9 cellular contexts compared by ENCODE assay signal in the genomic region with DNA sequence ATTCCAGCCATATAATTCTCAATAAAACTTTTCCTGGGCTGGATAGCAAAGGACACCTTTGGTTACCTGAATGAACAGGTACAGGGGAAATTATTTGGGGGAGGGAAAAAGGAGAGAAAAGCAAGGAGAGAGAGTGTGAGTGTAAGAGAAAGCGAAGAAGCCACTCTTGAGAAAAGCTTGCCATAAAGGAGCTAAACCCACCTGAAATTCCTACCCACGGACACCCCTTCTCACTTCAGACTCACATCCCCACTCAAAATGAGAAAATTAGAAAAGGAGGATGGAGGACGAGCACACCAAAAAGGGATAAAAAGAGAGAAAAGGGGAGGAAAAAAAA. TPM values are rescaled to one million over a fixed set of nuclear protein-coding genes. Genes with fewer than 3 reads are reported as not detected.
DNase-seq lines count a peak whose midpoint lies in the region; ATAC-seq and TF ChIP-seq lines count a peak whose summit lies in the region.
"Had no signal": no experiment of that assay in that cellular context is flagged by ENCODE, and none has a peak within 500 bp of the region (broad histone marks: within the 10 kb centered on the region; RNA-seq: fewer than 3 reads in every experiment).

No MANE protein-coding gene starts in this region.

- no peak for ATAC-seq in GM18907 (IDR thresholded peaks at IDR 0.05; ENCODE audit: unreplicated experiment)
- ATAC-seq in GM21786 (IDR thresholded peaks at IDR 0.05; ENCODE audit: unreplicated experiment): no peak
- ATAC-seq in GM18502 (IDR thresholded peaks at IDR 0.05; ENCODE audit: poor library complexity, unreplicated experiment): no peak
- ATAC-seq: activated CD4-positive, CD25-positive, alpha-beta regulatory T cell treated with anti-CD3 and anti-CD28 coated beads, Interleukin-2, amount 50 U/mL, for 24 hours had no signal

- TF ChIP-seq CTCF in GM12865 (IDR thresholded peaks at IDR 0.05; ENCODE audit: insufficient read depth, low read depth, low read length, missing control alignments) (no peak), WI38 (IDR thresholded peaks at IDR 0.05; ENCODE audit: low read depth, low read length) (no peak), smooth muscle cell (IDR thresholded peaks at IDR 0.05; ENCODE audit: borderline replicate concordance, insufficient read depth, poor library complexity, severe bottlenecking) (no peak)

- 0% methylated on average over 3 of the region's 3 CpGs for WGBS in smooth muscle cell (ENCODE audit: low lambda C conversion rate)

- peak overlapping the region; percentile 40; the same call in 1 of the 2 replicates for H3K9ac ChIP-seq in iPS-20b (ENCODE audit: low read depth, low read length)
- H3K9ac ChIP-seq in smooth muscle cell (ENCODE audit: low read depth): peak overlapping the region; percentile 98

- H3K27me3 ChIP-seq in iPS-20b (ENCODE audit: insufficient read depth, low read length) (peaks cover 86% of the 10 kb centered on the region), smooth muscle cell (ENCODE audit: low read depth) (no peaks in the 10 kb centered on the region)

- no peaks in the 10 kb centered on the region for H3K36me3 ChIP-seq in iPS-20b (ENCODE audit: insufficient read depth, low read depth, low read length)
- H3K36me3 ChIP-seq in smooth muscle cell (ENCODE audit: low read depth): no peaks in the 10 kb centered on the region

- no peak overlapping the region for H3K27ac ChIP-seq in iPS-20b (ENCODE audit: low read length)
- peak overlapping the region; percentile 98 for H3K27ac ChIP-seq in smooth muscle cell (ENCODE audit: low read depth)

- 0 out of 2 replicates have a peak overlapping the region, but pooled peaks have one; percentile 5 for H3K4me3 ChIP-seq in GM12865 (ENCODE audit: low read depth, low read length)
- peak overlapping the region; percentile 84 for H3K4me3 ChIP-seq in WI38 (ENCODE audit: low read depth, low read length)
- peak overlapping the region; percentile 73 for H3K4me3 ChIP-seq in iPS-20b (ENCODE audit: low read length)
- peak overlapping the region; percentile 82 for H3K4me3 ChIP-seq in smooth muscle cell

- H4K20me1 ChIP-seq in smooth muscle cell (ENCODE audit: low read depth): peaks cover 8% of the 10 kb centered on the region

- H3K4me1 ChIP-seq in iPS-20b (ENCODE audit: insufficient read depth, low read length): peaks cover 45% of the 10 kb centered on the region; the same call in 1 of the 2 replicates
- H3K4me1 ChIP-seq in smooth muscle cell (ENCODE audit: low read depth): peaks cover 33% of the 10 kb centered on the region

- peaks cover 70% of the 10 kb centered on the region for H3K79me2 ChIP-seq in smooth muscle cell (ENCODE audit: low read depth)

- H2AFZ ChIP-seq in smooth muscle cell (ENCODE audit: low read depth): peak overlapping the region; percentile 42

- peaks cover 25% of the 10 kb centered on the region for H3F3A ChIP-seq in smooth muscle cell (ENCODE audit: low read depth)

- peak overlapping the region; percentile 91 for H3K4me2 ChIP-seq in smooth muscle cell

- DNase-seq in GM12865 (ENCODE audit: low read depth): no peak
- no peak for DNase-seq in smooth muscle cell (lab: John Stamatoyannopoulos, UW; ENCODE audit: unreplicated experiment)
- DNase-seq in NCI-H69 (lab: John Stamatoyannopoulos, UW): no peak

- H3K9me3 ChIP-seq in iPS-20b (ENCODE audit: insufficient read depth, low read depth, low read length): no peaks in the 10 kb centered on the region
- H3K9me3 ChIP-seq in smooth muscle cell (replicated peaks; ENCODE audit: low read depth): no peaks in the 10 kb centered on the region

RNA-seq across cellular contexts. Expression of a gene that starts 0.4 kb away (rescaled TPM):
- total RNA-seq in smooth muscle cell: 148 and 158 TPM in 2 replicates
- polyA plus RNA-seq in smooth muscle cell: 50.8 and 67.5 TPM in 2 replicates

Comparison
In these comparisons a context has a peak if more than half of its experiments do, and no peak if none do; other contexts are left out.
1. H3K4me3 ChIP-seq: peak in every context shown above with its lines; median percentile 84 in WI38; 82 in smooth muscle cell; 73 in iPS-20b; 5 in GM12865.